Comparison of ENCODE assay signal across 8 cellular contexts in the genomic region with DNA sequence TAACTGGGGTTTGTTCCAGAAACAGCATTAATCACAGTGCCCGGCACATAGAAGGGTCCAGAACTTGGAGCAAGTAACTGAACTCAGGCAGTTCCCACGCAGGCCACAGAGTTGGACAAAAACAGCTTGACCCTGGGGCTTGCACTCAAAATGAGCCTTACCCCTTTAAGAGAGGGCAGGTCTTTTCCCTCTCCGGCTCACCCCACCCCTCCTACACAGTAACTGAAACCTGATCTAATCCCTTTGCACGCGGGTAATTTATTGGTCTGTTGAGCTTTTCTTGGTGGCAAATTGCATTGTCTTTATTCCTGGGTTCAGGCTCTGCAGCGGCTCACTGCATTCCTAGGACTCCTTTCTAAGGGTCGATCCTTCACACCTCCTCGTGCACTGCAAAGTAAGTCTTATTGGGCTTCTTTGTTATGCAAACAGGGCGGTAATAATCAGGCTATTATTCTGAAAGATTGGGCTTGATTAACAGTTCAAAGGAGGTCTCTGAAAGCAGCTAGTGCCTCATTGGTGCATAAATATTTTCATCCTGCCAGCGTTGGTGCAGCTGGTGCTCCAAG.
DNase-seq lines count a peak whose midpoint lies in the region; ATAC-seq and TF ChIP-seq lines count a peak whose summit lies in the region.
"Not testable (repeated sequence)": the region's sequence is repeated elsewhere in the genome, so short reads cannot be mapped to it uniquely, and the experiment has no call there.

No MANE protein-coding gene starts in this region.

- ATAC-seq in WTC11, result peak; percentile 93
- ATAC-seq in upper lobe of right lung, result peak; percentile 95

- H3K27ac Mint-ChIP-seq in WTC11, result peak overlapping the region; percentile 98

- not testable (repeated sequence) for H3K79me1 ChIP-seq in neuronal stem cell (ENCODE audit: low read depth, low read length)

- not testable (repeated sequence) for H2BK120ac ChIP-seq in neuronal stem cell (ENCODE audit: low read depth, low read length)

- peak overlapping the region; percentile 18 for H3K27ac ChIP-seq in iPS-20b (ENCODE audit: low read length)
- peak overlapping the region; percentile 89 for H3K27ac ChIP-seq in neuronal stem cell (replicated peaks; ENCODE audit: low read length)
- H3K27ac ChIP-seq in upper lobe of right lung, result not testable (repeated sequence)

- H2BK12ac ChIP-seq in neuronal stem cell (ENCODE audit: low read length), result not testable (repeated sequence)

- peak overlapping the region; percentile 75 for H2AFZ ChIP-seq in neuronal stem cell (ENCODE audit: low read length)

- H3K14ac ChIP-seq in neuronal stem cell (ENCODE audit: low read length), result not testable (repeated sequence)

- H2AK5ac ChIP-seq in neuronal stem cell (ENCODE audit: low read depth, low read length), result not testable (repeated sequence)

- intact Hi-C loops in upper lobe of right lung (cut with DNase I), result not testable (repeated sequence)

- H4K8ac ChIP-seq in neuronal stem cell (ENCODE audit: low read depth, low read length), result not testable (repeated sequence)

- POLR2A ChIA-PET in WTC11 (lab: Charles Lee), result not testable (repeated sequence)

- not testable (repeated sequence) for H2BK5ac ChIP-seq in neuronal stem cell (ENCODE audit: low read length)

- H3K4me1 Mint-ChIP-seq in WTC11, result peaks cover 41% of the 10 kb centered on the region

- CTCF ChIA-PET in WTC11 (lab: Charles Lee), result not testable (repeated sequence)

- not testable (repeated sequence) for H3K4ac ChIP-seq in neuronal stem cell (ENCODE audit: low read length)

- H3K36me3 Mint-ChIP-seq in WTC11, result peaks cover 11% of the 10 kb centered on the region

- H3K4me1 ChIP-seq in iPS-20b (ENCODE audit: insufficient read depth, low read length), result peaks cover 12% of the 10 kb centered on the region; the same call in 1 of the 2 replicates
- H3K4me1 ChIP-seq in neuronal stem cell (ENCODE audit: control insufficient read depth in 2 of 2, insufficient read depth in 1 of 2, low read depth in 1 of 2, low read length in 2 of 2); upper lobe of right lung: not testable (repeated sequence)

- not testable (repeated sequence) for H4K91ac ChIP-seq in neuronal stem cell (ENCODE audit: low read depth, low read length, poor library complexity)

- DNase-seq in DMS 273 (lab: John Stamatoyannopoulos, UW; ENCODE audit: unreplicated experiment) (peak; percentile 17), HT-29 (ENCODE audit: low spot score) (peak; percentile 2), NCI-H510A treated with DMSO at 0.1 percent for 48 hours (lab: John Stamatoyannopoulos, UW) (peak; percentile 17), WTC11 (ENCODE audit: low spot score) (peak; percentile 58), epithelial cell of proximal tubule (ENCODE audit: low read depth) (peak; percentile 10), neuronal stem cell (ENCODE audit: low spot score) (peak; percentile 88)
- DNase-seq in upper lobe of right lung, result not testable (repeated sequence)

- H2BK15ac ChIP-seq in neuronal stem cell (ENCODE audit: low read length), result not testable (repeated sequence)

- not testable (repeated sequence) for TF ChIP-seq CTCF in WTC11 (IDR thresholded peaks at IDR 0.05); epithelial cell of proximal tubule (conservative IDR thresholded peaks at IDR 0.05; ENCODE audit: low read depth, low read length); upper lobe of right lung (IDR thresholded peaks at IDR 0.05)

- not testable (repeated sequence) for H3K27me3 Mint-ChIP-seq in WTC11 (ENCODE audit: low read depth)

- H3K23ac ChIP-seq in neuronal stem cell (ENCODE audit: low read depth, low read length, poor library complexity), result not testable (repeated sequence)

- WGBS in neuronal stem cell (ENCODE audit: extremely low coverage in 2 of 2, insufficient read length in 2 of 2, insufficient replicate concordance in 1 of 2), 2 donors, result no CpG with 5 or more reads among the region's 10 CpGs

- not testable (repeated sequence) for H3K18ac ChIP-seq in neuronal stem cell (ENCODE audit: low read length)

- H3K36me3 ChIP-seq in iPS-20b (ENCODE audit: insufficient read depth, low read depth, low read length); neuronal stem cell (replicated peaks in 1 of 2; ENCODE audit: control insufficient read depth in 2 of 2, insufficient read depth in 2 of 2, low read length in 2 of 2); upper lobe of right lung: not testable (repeated sequence)

- H3K27me3 ChIP-seq in iPS-20b (ENCODE audit: insufficient read depth, low read length); neuronal stem cell (ENCODE audit: control insufficient read depth in 3 of 3, insufficient read depth in 3 of 3, low read depth in 1 of 3, low read length in 3 of 3); upper lobe of right lung: not testable (repeated sequence)

- peak overlapping the region; percentile 22 for H3K4me3 ChIP-seq in epithelial cell of proximal tubule (ENCODE audit: low read depth, low read length)
- not testable (repeated sequence) for H3K4me3 ChIP-seq in iPS-20b (ENCODE audit: low read length)
- peak overlapping the region in 1 of 2 donors; percentile 22 for H3K4me3 ChIP-seq in neuronal stem cell (ENCODE audit: low read length in 2 of 2)
- peak overlapping the region; percentile 33 for H3K4me3 ChIP-seq in upper lobe of right lung

- peak overlapping the region; percentile 22 for H3K4me3 Mint-ChIP-seq in WTC11

- H3K4me2 ChIP-seq in neuronal stem cell (ENCODE audit: insufficient read depth, low read length, poor library complexity, severe bottlenecking), result not testable (repeated sequence)

- peak overlapping the region; percentile 7; the same call in 1 of the 2 replicates for H3K9ac ChIP-seq in iPS-20b (ENCODE audit: low read depth, low read length)
- H3K9ac ChIP-seq in neuronal stem cell (ENCODE audit: low read depth, low read length, poor library complexity), result not testable (repeated sequence)

- H3K9me3 Mint-ChIP-seq in WTC11, result peaks cover 16% of the 10 kb centered on the region

- not testable (repeated sequence) for H3K9me3 ChIP-seq in iPS-20b (ENCODE audit: insufficient read depth, low read depth, low read length); neuronal stem cell (replicated peaks in 1 of 2; ENCODE audit: control insufficient read depth in 2 of 2, insufficient read depth in 1 of 2, low read depth in 1 of 2, low read length in 2 of 2); upper lobe of right lung

TF ChIP-seq in WTC11, 78 proteins besides CTCF, POLR2A, EP300 and RAD21:
- TF ChIP-seq FOXP4 (CRISPR knock-in tag; IDR thresholded peaks at IDR 0.05) (peak; percentile 48; the same call in 1 of the 2 replicates), TEAD1 (CRISPR knock-in tag; IDR thresholded peaks at IDR 0.05) (peak; percentile 43; the same call in 1 of the 2 replicates), ZMAT4 (CRISPR knock-in tag; IDR thresholded peaks at IDR 0.05) (0 out of 2 replicates have a peak, but pooled peaks have one; percentile 42)
